In genomic region chr11:1405186-1406020, GRCh38 we compare ENCODE assay signal across 30 cellular contexts.
"Had no signal": no experiment of that assay in that cellular context is flagged by ENCODE, and none has a peak within 500 bp of the region (broad histone marks: within the 10 kb centered on the region; RNA-seq: fewer than 3 reads in every experiment).

No MANE protein-coding gene starts in this region.

- H3K4me2 ChIP-seq: neural progenitor cell had no signal

- FAIRE-seq: urothelium cell line had no signal

- H3K9me3 Mint-ChIP-seq: mesothelial cell of epicardium; naive B cell; natural killer cell; nephron progenitor cell; neural progenitor cell; stimulated activated naive B cell treated with anti-CD40 and anti-IgM and Interleukin-4, amounts not matched to agents 10 μg/mL and 1 μg/mL and 100 μg/mL, for 72 hours had no signal

- H3K4me3 Mint-ChIP-seq: mesothelial cell of epicardium; naive B cell; natural killer cell; nephron progenitor cell; neural progenitor cell; stimulated activated naive B cell treated with anti-CD40 and anti-IgM and Interleukin-4, amounts not matched to agents 10 μg/mL and 1 μg/mL and 100 μg/mL, for 72 hours had no signal

- H3K27me3 ChIP-seq: neural progenitor cell, ovary, right atrium auricular region had no signal

- H3K27me3 Mint-ChIP-seq: progenitor cell of endocrine pancreas had no signal

- H3K27ac ChIP-seq: left lung, neural progenitor cell, ovary, right atrium auricular region, skin epidermis, stomach, suprapubic skin, thoracic aorta, tibial artery, upper lobe of right lung had no signal

- ATAC-seq: left cardiac atrium; left lung; natural killer cell; sciatic nerve; stimulated activated naive B cell treated with anti-CD40 and anti-IgM and Interleukin-4, amounts not matched to agents 10 μg/mL and 1 μg/mL and 100 μg/mL, for 72 hours; stimulated activated naive CD8-positive, alpha-beta T cell treated with anti-CD3 and anti-CD28 coated beads, Interleukin-15, Interleukin-2, amounts not matched to agents 100 U/mL and 50 U/mL, for 24 hours; upper lobe of right lung had no signal

- H2AFZ ChIP-seq: neural progenitor cell had no signal

- H3K4me1 Mint-ChIP-seq: mesothelial cell of epicardium, natural killer cell, nephron progenitor cell had no signal

- H3K9me3 ChIP-seq: left lung, ovary, right atrium auricular region, stomach, suprapubic skin, thoracic aorta, tibial artery, upper lobe of right lung had no signal

- H3K36me3 ChIP-seq: left lung, neural progenitor cell, ovary, right atrium auricular region, stomach, suprapubic skin, thoracic aorta, tibial artery, upper lobe of right lung had no signal

- DNase-seq: hypothalamus; islet precursor cell; kidney glomerular epithelial cell; left cardiac atrium; mesendoderm; naive B cell; natural killer cell; nephron progenitor cell; ovary; stimulated activated CD4-positive, alpha-beta T cell treated with anti-CD3 and anti-CD28 coated beads, Interleukin-12 subunit alpha, Interleukin-12 subunit beta, amount 100 ng/mL, for 4 hours; stimulated activated CD4-positive, alpha-beta T cell treated with anti-CD3 and anti-CD28 coated beads, Interleukin-15, amount 100 ng/mL, for 24 hours; stimulated activated CD4-positive, alpha-beta T cell treated with anti-CD3 and anti-CD28 coated beads, Interleukin-2, amount 100 ng/mL, for 24 hours; stimulated activated CD4-positive, alpha-beta T cell treated with anti-CD3 and anti-CD28 coated beads, Interleukin-4, amount 100 ng/mL, for 1 hour; stimulated activated naive B cell treated with anti-CD40 and anti-IgM and Interleukin-4, amounts not matched to agents 10 μg/mL and 1 μg/mL and 100 μg/mL, for 72 hours; stimulated activated naive CD8-positive, alpha-beta T cell treated with anti-CD3 and anti-CD28 coated beads, Interleukin-15, Interleukin-2, amounts not matched to agents 100 U/mL and 50 U/mL, for 24 hours; stomach; tibial artery; trophoblast cell; upper lobe of right lung had no signal

- H3K4me1 ChIP-seq: left lung, neural progenitor cell, suprapubic skin, tibial artery, upper lobe of right lung had no signal

- H3K27ac Mint-ChIP-seq: mesothelial cell of epicardium; naive B cell; natural killer cell; nephron progenitor cell; neural progenitor cell; progenitor cell of endocrine pancreas; stimulated activated naive B cell treated with anti-CD40 and anti-IgM and Interleukin-4, amounts not matched to agents 10 μg/mL and 1 μg/mL and 100 μg/mL, for 72 hours had no signal

- H3K9ac ChIP-seq: neural progenitor cell had no signal

- H3K36me3 Mint-ChIP-seq: mesothelial cell of epicardium; naive B cell; natural killer cell; neural progenitor cell; stimulated activated naive B cell treated with anti-CD40 and anti-IgM and Interleukin-4, amounts not matched to agents 10 μg/mL and 1 μg/mL and 100 μg/mL, for 72 hours had no signal

- H3K4me3 ChIP-seq: left lung, lung, neural progenitor cell, ovary, right atrium auricular region, skin epidermis, stomach, suprapubic skin, thoracic aorta, tibial artery, upper lobe of right lung had no signal
